Comparison of ENCODE assay signal across 30 cellular contexts in the genomic region with DNA sequence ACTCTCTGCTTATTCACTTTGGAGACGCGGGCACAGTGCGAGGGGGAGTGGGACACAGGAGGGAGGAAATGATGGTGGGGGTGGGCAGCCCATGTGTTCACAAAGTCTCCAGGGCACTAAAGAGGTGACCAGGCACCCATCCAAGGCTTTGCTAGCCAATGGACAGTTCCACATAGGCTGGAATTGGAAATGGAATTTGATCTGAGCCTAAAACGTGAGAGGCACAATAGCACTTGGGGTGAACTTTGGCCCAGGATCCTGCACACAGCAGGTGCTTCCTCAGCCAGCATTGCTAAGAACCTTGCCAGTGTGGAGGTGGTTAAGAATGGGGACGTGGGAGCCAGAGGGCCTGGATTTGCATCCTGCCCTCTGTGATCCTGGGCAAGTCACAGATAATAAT.
DNase-seq lines count a peak whose midpoint lies in the region; ATAC-seq and TF ChIP-seq lines count a peak whose summit lies in the region.
"Had no signal": no experiment of that assay in that cellular context is flagged by ENCODE, and none has a peak within 500 bp of the region (broad histone marks: within the 10 kb centered on the region; RNA-seq: fewer than 3 reads in every experiment).

No MANE protein-coding gene starts in this region.

- H3K9me3 Mint-ChIP-seq in brain: peaks cover 0 to 3% (median 2%) of the 10 kb centered on the region in 5 experiments
- H3K9me3 Mint-ChIP-seq in natural killer cell: no peaks in the 10 kb centered on the region
- H3K9me3 Mint-ChIP-seq: activated B cell treated with CpG ODN at 0.5 μM for 24 hours; HFFc6; mesothelial cell of epicardium; stimulated activated memory B cell treated with anti-CD40 and anti-IgM and Interleukin-4, amounts not matched to agents 10 μg/mL and 1 μg/mL and 100 μg/mL, for 72 hours had no signal

- no peak overlapping the region for H2AFZ ChIP-seq in DND-41 (ENCODE audit: low read depth, low read length)

- no peak for TF ChIP-seq CTCF in DND-41 (IDR thresholded peaks at IDR 0.05; ENCODE audit: borderline replicate concordance, extremely low read depth, low read length, poor library complexity, severe bottlenecking)
- no peak for TF ChIP-seq CTCF in brain (conservative IDR thresholded peaks at IDR 0.05)
- no peak for TF ChIP-seq CTCF in natural killer cell (IDR thresholded peaks at IDR 0.05)
- TF ChIP-seq CTCF in A673 (conservative IDR thresholded peaks at IDR 0.05; ENCODE audit: low read depth, low read length): no peak

- peak overlapping the region; percentile 13 to 77 (median 52); a peak in 19 of 22 replicates for H3K4me2 ChIP-seq in BLaER1 treated with 17β-estradiol and CSF1 and Interleukin-3, amounts not matched to agents 10 nM and 100 nM
- no peak overlapping the region for H3K4me2 ChIP-seq in DND-41 (ENCODE audit: insufficient read depth, low read length)

- peaks cover 99% of the 10 kb centered on the region for H3K79me2 ChIP-seq in DND-41 (ENCODE audit: insufficient read depth, low read length)

- H3K27ac ChIP-seq in BLaER1 treated with 17β-estradiol and CSF1 and Interleukin-3, amounts not matched to agents 10 nM and 100 nM: peak overlapping the region in 4 of 11 experiments; percentile 11 to 62 (median 39); a peak in 6 of 22 replicates
- H3K27ac ChIP-seq in DND-41 (ENCODE audit: low read length): peak overlapping the region; percentile 30
- no peak overlapping the region for H3K27ac ChIP-seq in A673 (ENCODE audit: low read depth, low read length, poor library complexity, severe bottlenecking)
- H3K27ac ChIP-seq: esophagus squamous epithelium, foreskin keratinocyte, SJCRH30 had no signal

- DNase-seq in DND-41 (no peak), natural killer cell (no peak), A673 (ENCODE audit: low spot score) (no peak)
- no peak for DNase-seq in NK-92 treated with Interleukin-12 subunit alpha and Interleukin-12 subunit beta, amount 100 ng/mL, for 24 hours (lab: John Stamatoyannopoulos, UW)
- DNase-seq: activated B cell treated with CpG ODN at 0.5 μM for 24 hours; activated CD4-positive, alpha-beta T cell treated with anti-CD3 and anti-CD28 coated beads, Interleukin-2, amount 10 ng/mL, durations not matched to agents 7 days and 5 days; activated CD8-positive, alpha-beta memory T cell treated with anti-CD3 and anti-CD28 coated beads, Interleukin-2, amount 10 ng/mL, durations not matched to agents 7 days and 5 days; activated naive CD4-positive, alpha-beta T cell treated with Interleukin-2 at 50 U/mL for 16 hours; activated T-cell treated with anti-CD3 and anti-CD28 coated beads, Interleukin-2, amount 50 U/mL, for 4 hours; C1 segment of cervical spinal cord; central memory CD4-positive, alpha-beta T cell; cortex of kidney; DMS79 treated with DMSO at 0.1 percent for 48 hours; esophagus squamous epithelium; foreskin keratinocyte; GOT3; heart right ventricle; HFFc6; kidney glomerular epithelial cell; NCI-H146; SJCRH30; substantia nigra; upper lobe of left lung had no signal

- H3K27me3 ChIP-seq in BLaER1 treated with 17β-estradiol and CSF1 and Interleukin-3, amounts not matched to agents 10 nM and 100 nM: no peaks in the 10 kb centered on the region
- H3K27me3 ChIP-seq in DND-41 (ENCODE audit: insufficient read depth, low read length, poor library complexity) (no peaks in the 10 kb centered on the region), A673 (replicated peaks; ENCODE audit: insufficient read depth, low read depth, low read length, poor library complexity) (no peaks in the 10 kb centered on the region)
- H3K27me3 ChIP-seq: esophagus squamous epithelium, foreskin keratinocyte, heart right ventricle, SJCRH30, upper lobe of left lung had no signal

- H3K9ac ChIP-seq in BLaER1 treated with 17β-estradiol and CSF1 and Interleukin-3, amounts not matched to agents 10 nM and 100 nM: no peak overlapping the region
- no peak overlapping the region for H3K9ac ChIP-seq in DND-41 (ENCODE audit: low read depth, low read length)

- intact Hi-C loops in natural killer cell (cut with micrococcal nuclease) (no loop called here), A673 (cut with micrococcal nuclease; ENCODE audit: unreplicated experiment) (loop anchor here (10.0 kb wide), 1 partner anchor 446 kb away; no protein-coding TSS in a partner anchor)

- H3K27ac Mint-ChIP-seq in brain: peak overlapping the region in 4 of 5 experiments; percentile 13 to 83 (median 46)
- H3K27ac Mint-ChIP-seq in natural killer cell: peak overlapping the region; percentile 25 to 65
- H3K27ac Mint-ChIP-seq: activated B cell treated with CpG ODN at 0.5 μM for 24 hours; activated CD4-positive, alpha-beta T cell treated with anti-CD3 and anti-CD28 coated beads, Interleukin-2, amount 10 ng/mL, durations not matched to agents 7 days and 5 days; activated CD8-positive, alpha-beta memory T cell treated with anti-CD3 and anti-CD28 coated beads, Interleukin-2, amount 10 ng/mL, durations not matched to agents 7 days and 5 days; HFFc6; mesothelial cell of epicardium had no signal

- H3K9me3 ChIP-seq in BLaER1 treated with 17β-estradiol and CSF1 and Interleukin-3, amounts not matched to agents 10 nM and 100 nM (replicated peaks in 1 of 11): peaks cover 0 to 16% (median 13%) of the 10 kb centered on the region in 11 experiments; a peak in 12 of 22 replicates
- no peaks in the 10 kb centered on the region for H3K9me3 ChIP-seq in DND-41 (ENCODE audit: insufficient read depth, low read length, severe bottlenecking)
- no peaks in the 10 kb centered on the region for H3K9me3 ChIP-seq in A673 (ENCODE audit: low read depth, low read length, poor library complexity, severe bottlenecking)
- H3K9me3 ChIP-seq: esophagus squamous epithelium, heart right ventricle, SJCRH30, upper lobe of left lung had no signal

- H3K4me1 ChIP-seq in BLaER1 treated with 17β-estradiol and CSF1 and Interleukin-3, amounts not matched to agents 10 nM and 100 nM: peaks cover 41 to 82% (median 57%) of the 10 kb centered on the region in 10 experiments
- H3K4me1 ChIP-seq in DND-41 (ENCODE audit: insufficient read depth, low read length) (no peaks in the 10 kb centered on the region), A673 (ENCODE audit: insufficient read depth, low read length, poor library complexity, severe bottlenecking) (no peaks in the 10 kb centered on the region)
- H3K4me1 ChIP-seq: foreskin keratinocyte, SJCRH30 had no signal

- BruUV-seq in A673 (replicated peaks; lab: Mats Ljungman, UMichigan): no TSS peak

- CTCF ChIA-PET in A673 (lab: Charles Lee): no interaction called here

- H3K27me3 Mint-ChIP-seq in brain (no peaks in the 10 kb centered on the region), natural killer cell (ENCODE audit: low read depth in 2 of 2) (no peaks in the 10 kb centered on the region)
- H3K27me3 Mint-ChIP-seq: activated B cell treated with CpG ODN at 0.5 μM for 24 hours; activated CD4-positive, alpha-beta T cell treated with anti-CD3 and anti-CD28 coated beads, Interleukin-2, amount 10 ng/mL, durations not matched to agents 7 days and 5 days; activated CD8-positive, alpha-beta memory T cell treated with anti-CD3 and anti-CD28 coated beads, Interleukin-2, amount 10 ng/mL, durations not matched to agents 7 days and 5 days; stimulated activated memory B cell treated with anti-CD40 and anti-IgM and Interleukin-4, amounts not matched to agents 10 μg/mL and 1 μg/mL and 100 μg/mL, for 72 hours had no signal

- POLR2A ChIA-PET in A673 (lab: Charles Lee; ENCODE audit: low non-redundant PET): no interaction called here

- peaks cover 0 to 96% (median 79%) of the 10 kb centered on the region in 11 experiments; a peak in 19 of 22 replicates for H4K20me1 ChIP-seq in BLaER1 treated with 17β-estradiol and CSF1 and Interleukin-3, amounts not matched to agents 10 nM and 100 nM
- H4K20me1 ChIP-seq in DND-41 (ENCODE audit: insufficient read depth, low read length): peaks cover 93% of the 10 kb centered on the region

- H3K36me3 ChIP-seq in BLaER1 treated with 17β-estradiol and CSF1 and Interleukin-3, amounts not matched to agents 10 nM and 100 nM: peaks cover 6 to 86% (median 50%) of the 10 kb centered on the region in 11 experiments; a peak in 21 of 22 replicates
- H3K36me3 ChIP-seq in DND-41 (ENCODE audit: insufficient read depth, low read length) (peaks cover 74% of the 10 kb centered on the region), A673 (ENCODE audit: insufficient read depth, low read length, poor library complexity, severe bottlenecking) (no peaks in the 10 kb centered on the region)
- H3K36me3 ChIP-seq: esophagus squamous epithelium, SJCRH30 had no signal

- H3K36me3 Mint-ChIP-seq in brain (peaks cover 19% of the 10 kb centered on the region), natural killer cell (no peaks in the 10 kb centered on the region)
- H3K36me3 Mint-ChIP-seq: mesothelial cell of epicardium had no signal

- no peak overlapping the region for H3K4me3 ChIP-seq in BLaER1 treated with 17β-estradiol and CSF1 and Interleukin-3, amounts not matched to agents 10 nM and 100 nM
- H3K4me3 ChIP-seq in DND-41 (ENCODE audit: low read depth in 1 of 2, low read length in 2 of 2): no peak overlapping the region
- H3K4me3 ChIP-seq in A673 (ENCODE audit: low read depth, low read length, poor library complexity, severe bottlenecking): no peak overlapping the region
- H3K4me3 ChIP-seq: esophagus squamous epithelium, heart right ventricle, SJCRH30, upper lobe of left lung had no signal

- ATAC-seq in DND-41 (ENCODE audit: insufficient read depth, low read depth) (peak; percentile 50; the same call in 2 of the 3 replicates), natural killer cell (no peak), GM21390 (IDR thresholded peaks at IDR 0.05; ENCODE audit: unreplicated experiment) (no peak), HG03108 (IDR thresholded peaks at IDR 0.05; ENCODE audit: unreplicated experiment) (no peak)
- ATAC-seq: activated CD8-positive, alpha-beta memory T cell treated with anti-CD3 and anti-CD28 coated beads, Interleukin-2, amount 10 ng/mL, durations not matched to agents 7 days and 5 days; activated T-cell treated with anti-CD3 and anti-CD28 coated beads, Interleukin-2, amount 50 U/mL, for 4 hours; foreskin keratinocyte; HepG2; stimulated activated memory B cell treated with anti-CD40 and anti-IgM and Interleukin-4, amounts not matched to agents 10 μg/mL and 1 μg/mL and 100 μg/mL, for 72 hours had no signal

- no peak overlapping the region for H3K4me3 Mint-ChIP-seq in brain
- no peak overlapping the region for H3K4me3 Mint-ChIP-seq in natural killer cell
- H3K4me3 Mint-ChIP-seq: activated B cell treated with CpG ODN at 0.5 μM for 24 hours; activated CD4-positive, alpha-beta T cell treated with anti-CD3 and anti-CD28 coated beads, Interleukin-2, amount 10 ng/mL, durations not matched to agents 7 days and 5 days; activated CD8-positive, alpha-beta memory T cell treated with anti-CD3 and anti-CD28 coated beads, Interleukin-2, amount 10 ng/mL, durations not matched to agents 7 days and 5 days; activated T-cell treated with anti-CD3 and anti-CD28 coated beads, Interleukin-2, amount 50 U/mL, for 4 hours; HFFc6; mesothelial cell of epicardium; stimulated activated memory B cell treated with anti-CD40 and anti-IgM and Interleukin-4, amounts not matched to agents 10 μg/mL and 1 μg/mL and 100 μg/mL, for 72 hours had no signal

- H3K4me1 Mint-ChIP-seq in brain (peaks cover 59% of the 10 kb centered on the region), natural killer cell (peaks cover 81 to 88% of the 10 kb centered on the region in 2 donors)
- H3K4me1 Mint-ChIP-seq: mesothelial cell of epicardium had no signal
